Comparison of ENCODE assay signal across 1 cellular context in genomic region chr6:119020597-119021561, GRCh38.
A peak's percentile ranks its signal among the peaks of the same experiment; 100 is the strongest.
TF ChIP-seq lines count a peak whose summit lies in the region.

No MANE protein-coding gene starts in this region.

TF ChIP-seq in HepG2, 621 proteins besides CTCF, POLR2A, EP300 and RAD21 (continued from another document):
- TF ChIP-seq TBX3 (IDR thresholded peaks at IDR 0.05; ENCODE audit: borderline replicate concordance) (no peak), RARA (CRISPR knock-in tag; IDR thresholded peaks at IDR 0.05) (peak; percentile 39; the same call in 1 of the 2 replicates), MXI1 (IDR thresholded peaks at IDR 0.05; ENCODE audit: borderline replicate concordance, low read depth, low read length) (no peak), SRY (CRISPR knock-in tag; IDR thresholded peaks at IDR 0.05) (no peak), HNF4G (IDR thresholded peaks at IDR 0.05; ENCODE audit: borderline replicate concordance, low read depth, low read length) (no peak), HNF4G (CRISPR knock-in tag; IDR thresholded peaks at IDR 0.05; ENCODE audit: borderline replicate concordance, low read depth) (no peak), HNF4A (CRISPR knock-in tag; IDR thresholded peaks at IDR 0.05) (peak; percentile 52), THAP7 (CRISPR knock-in tag; IDR thresholded peaks at IDR 0.05) (no peak), ZNF674 (CRISPR knock-in tag; IDR thresholded peaks at IDR 0.05; ENCODE audit: low read depth) (no peak), ZBTB2 (CRISPR knock-in tag; IDR thresholded peaks at IDR 0.05; ENCODE audit: low read depth) (no peak), ZNF510 (CRISPR knock-in tag; IDR thresholded peaks at IDR 0.05; ENCODE audit: low read depth) (no peak), ZBTB8A (CRISPR knock-in tag; IDR thresholded peaks at IDR 0.05; ENCODE audit: borderline replicate concordance, low read depth) (no peak), ZUFSP (CRISPR knock-in tag; IDR thresholded peaks at IDR 0.05; ENCODE audit: borderline replicate concordance) (no peak), SRSF9 (IDR thresholded peaks at IDR 0.05; ENCODE audit: borderline replicate concordance, insufficient read depth, low read depth, low read length, poor library complexity, severe bottlenecking) (no peak), CAMTA2 (CRISPR knock-in tag; IDR thresholded peaks at IDR 0.05; ENCODE audit: borderline replicate concordance) (no peak)
